ENCODE assay signal across 8 cellular contexts in genomic region chr5:61330879-61331406, GRCh38. TPM values are rescaled to one million over a fixed set of nuclear protein-coding genes. Genes with fewer than 3 reads are reported as not detected.
DNase-seq lines count a peak whose midpoint lies in the region; ATAC-seq and TF ChIP-seq lines count a peak whose summit lies in the region.

No MANE protein-coding gene starts in this region.

- H3K4me3 ChIP-seq in kidney epithelial cell (ENCODE audit: low read depth, low read length), result peak overlapping the region; percentile 87

- TF ChIP-seq CTCF in kidney epithelial cell (IDR thresholded peaks at IDR 0.05; ENCODE audit: insufficient read depth, low read length, poor library complexity, severe bottlenecking), result no peak

- H3K36me3 ChIP-seq in kidney epithelial cell (ENCODE audit: control insufficient read depth, insufficient read depth, low read length), result no peaks in the 10 kb centered on the region

- H3K27me3 ChIP-seq in kidney epithelial cell (ENCODE audit: control insufficient read depth, insufficient read depth, low read length), result no peaks in the 10 kb centered on the region

- peak; percentile 27 for ATAC-seq in HG02610 (IDR thresholded peaks at IDR 0.05; ENCODE audit: unreplicated experiment)

- DNase-seq in NCI-H187 (lab: John Stamatoyannopoulos, UW) (peak; percentile 55 to 71), NCI-H187 treated with DMSO at 0.1 percent for 48 hours (lab: John Stamatoyannopoulos, UW) (no peak), NCI-H1105 treated with DMSO at 0.1 percent for 48 hours (lab: John Stamatoyannopoulos, UW) (peak; percentile 51), cerebellum (ENCODE audit: low spot score) (peak; percentile 49), kidney epithelial cell (ENCODE audit: low read depth) (no peak)
- DNase-seq in activated CD4-positive, CD25-positive, alpha-beta regulatory T cell treated with anti-CD3 and anti-CD28 coated beads, Interleukin-2, amount 50 U/mL, for 72 hours, result peak; percentile 73
- DNase-seq in stimulated activated CD4-positive, alpha-beta T cell treated with anti-CD3 and anti-CD28 coated beads, Interleukin-1b, Interleukin-23, amount 100 ng/mL, for 4 hours (ENCODE audit: low read depth in 2 of 2), result peak; percentile 54 to 59

RNA-seq across cellular contexts. Expression of gene ZSWIM6, which starts 1.1 kb away (rescaled TPM):
- total RNA-seq in cerebellum (29.8 TPM), kidney epithelial cell (18.5 and 22.5 TPM in 2 replicates)

Comparison
In these comparisons a context has a peak if more than half of its experiments do, and no peak if none do; other contexts are left out.
1. DNase-seq: peak in NCI-H187 (2 of 2), NCI-H1105 treated with DMSO at 0.1 percent for 48 hours (single experiment), activated CD4-positive, CD25-positive, alpha-beta regulatory T cell treated with anti-CD3 and anti-CD28 coated beads, Interleukin-2, amount 50 U/mL, for 72 hours (single experiment), cerebellum (single experiment) and stimulated activated CD4-positive, alpha-beta T cell treated with anti-CD3 and anti-CD28 coated beads, Interleukin-1b, Interleukin-23, amount 100 ng/mL, for 4 hours (2 of 2); none in NCI-H187 treated with DMSO at 0.1 percent for 48 hours (single experiment) and kidney epithelial cell (single experiment).